Comparison of ENCODE assay signal across 17 cellular contexts in the genomic region with DNA sequence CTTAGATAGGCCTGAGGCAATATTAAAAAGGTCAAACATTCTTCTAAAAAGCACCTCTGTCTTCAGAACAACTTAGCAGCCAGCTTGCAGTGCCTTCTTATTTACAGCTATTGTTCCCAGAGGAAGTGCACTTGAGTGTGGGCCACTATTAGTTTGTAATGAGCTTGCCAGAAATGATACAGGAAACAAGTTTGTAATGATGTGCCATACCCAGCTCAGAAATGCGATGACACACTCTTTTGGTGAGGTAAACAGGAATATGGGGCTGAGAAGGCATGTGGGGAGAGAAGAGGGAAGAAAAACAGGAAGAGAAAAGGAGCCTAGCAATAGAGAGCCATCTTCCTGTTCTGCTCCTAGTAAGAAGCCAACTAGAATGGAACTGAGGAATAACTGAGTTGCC.
"Had no signal": no experiment of that assay in that cellular context is flagged by ENCODE, and none has a peak within 500 bp of the region (broad histone marks: within the 10 kb centered on the region; RNA-seq: fewer than 3 reads in every experiment).

No MANE protein-coding gene starts in this region.

- H3K4me1 Mint-ChIP-seq: activated B cell treated with CpG ODN at 0.5 μM for 24 hours; activated CD4-positive, alpha-beta T cell treated with anti-CD3 and anti-CD28 coated beads, Interleukin-2, amount 10 ng/mL, durations not matched to agents 24 days and 14 days; activated naive CD4-positive, alpha-beta T cell treated with anti-CD3 and anti-CD28 coated beads, Interleukin-2, amount 10 ng/mL, durations not matched to agents 7 days and 5 days; activated T-helper 17 cell treated with anti-CD3 and anti-CD28 coated beads, Interleukin-2, amount 50 U/mL, for 72 hours; brain; mesothelial cell of epicardium; neural progenitor cell; T-helper 17 cell had no signal

- H3K27me3 Mint-ChIP-seq: activated B cell treated with CpG ODN at 0.5 μM for 24 hours; activated CD4-positive, alpha-beta T cell treated with anti-CD3 and anti-CD28 coated beads, Interleukin-2, amount 10 ng/mL, durations not matched to agents 24 days and 14 days; activated naive CD4-positive, alpha-beta T cell treated with anti-CD3 and anti-CD28 coated beads, Interleukin-2, amount 10 ng/mL, durations not matched to agents 7 days and 5 days; activated T-helper 17 cell treated with anti-CD3 and anti-CD28 coated beads, Interleukin-2, amount 50 U/mL, for 72 hours; T-helper 17 cell had no signal

- H3K27me3 ChIP-seq: hepatocyte, neural progenitor cell, ovary, upper lobe of left lung had no signal

- H3K9me3 Mint-ChIP-seq: activated B cell treated with CpG ODN at 0.5 μM for 24 hours had no signal

- ATAC-seq: activated T-helper 17 cell treated with anti-CD3 and anti-CD28 coated beads, Interleukin-2, amount 50 U/mL, for 72 hours; stimulated activated naive CD8-positive, alpha-beta T cell treated with anti-CD3 and anti-CD28 coated beads, Interleukin-15, Interleukin-2, amounts not matched to agents 100 U/mL and 50 U/mL, for 24 hours; T-helper 17 cell had no signal

- H3K27ac Mint-ChIP-seq: activated B cell treated with CpG ODN at 0.5 μM for 24 hours; activated CD4-positive, alpha-beta T cell treated with anti-CD3 and anti-CD28 coated beads, Interleukin-2, amount 10 ng/mL, durations not matched to agents 24 days and 14 days; activated naive CD4-positive, alpha-beta T cell treated with anti-CD3 and anti-CD28 coated beads, Interleukin-2, amount 10 ng/mL, durations not matched to agents 7 days and 5 days; activated T-helper 17 cell treated with anti-CD3 and anti-CD28 coated beads, Interleukin-2, amount 50 U/mL, for 72 hours; brain; mesothelial cell of epicardium; neural progenitor cell; T-helper 17 cell had no signal

- H3K36me3 Mint-ChIP-seq: activated naive CD4-positive, alpha-beta T cell treated with anti-CD3 and anti-CD28 coated beads, Interleukin-2, amount 10 ng/mL, durations not matched to agents 7 days and 5 days; brain; mesothelial cell of epicardium; neural progenitor cell had no signal

- H3K27ac ChIP-seq: hepatocyte, neural progenitor cell, ovary, upper lobe of left lung had no signal

- FAIRE-seq: kidney, TTC549 had no signal

- H3K4me1 ChIP-seq: neural progenitor cell, upper lobe of left lung had no signal

- H3K4me3 ChIP-seq: hepatocyte, neural progenitor cell, ovary, upper lobe of left lung had no signal

- DNase-seq: activated B cell treated with CpG ODN at 0.5 μM for 24 hours; activated CD4-positive, alpha-beta T cell treated with anti-CD3 and anti-CD28 coated beads, Interleukin-2, amount 10 ng/mL, durations not matched to agents 24 days and 14 days; activated CD8-positive, alpha-beta memory T cell treated with anti-CD3 and anti-CD28 coated beads for 24 hours; activated naive CD4-positive, alpha-beta T cell treated with anti-CD3 and anti-CD28 coated beads, Interleukin-2, amount 10 ng/mL, durations not matched to agents 7 days and 5 days; cerebellar nuclear complex; kidney; ovary; stimulated activated CD4-positive, alpha-beta T cell treated with anti-CD3 and anti-CD28 coated beads, Interleukin-2, amount 100 ng/mL, for 48 hours; stimulated activated naive CD8-positive, alpha-beta T cell treated with anti-CD3 and anti-CD28 coated beads, Interleukin-15, Interleukin-2, amounts not matched to agents 100 U/mL and 50 U/mL, for 24 hours; T-helper 17 cell; upper lobe of left lung had no signal

- H3K36me3 ChIP-seq: neural progenitor cell, ovary, upper lobe of left lung had no signal

- H3K4me3 Mint-ChIP-seq: activated B cell treated with CpG ODN at 0.5 μM for 24 hours; activated CD4-positive, alpha-beta T cell treated with anti-CD3 and anti-CD28 coated beads, Interleukin-2, amount 10 ng/mL, durations not matched to agents 24 days and 14 days; activated naive CD4-positive, alpha-beta T cell treated with anti-CD3 and anti-CD28 coated beads, Interleukin-2, amount 10 ng/mL, durations not matched to agents 7 days and 5 days; activated T-helper 17 cell treated with anti-CD3 and anti-CD28 coated beads, Interleukin-2, amount 50 U/mL, for 72 hours; brain; mesothelial cell of epicardium; neural progenitor cell; T-helper 17 cell had no signal
